In genomic region chr1:39150779-39151178, GRCh38 we compare ENCODE assay signal across 15 cellular contexts.
"Had no signal": no experiment of that assay in that cellular context is flagged by ENCODE, and none has a peak within 500 bp of the region (broad histone marks: within the 10 kb centered on the region; RNA-seq: fewer than 3 reads in every experiment).

No MANE protein-coding gene starts in this region.

- H3K9me3 Mint-ChIP-seq: activated naive CD4-positive, alpha-beta T cell treated with anti-CD3 and anti-CD28 coated beads, Interleukin-2, amount 50 U/mL, for 72 hours; activated T-cell treated with anti-CD3 and anti-CD28 coated beads, Interleukin-2, amount 50 U/mL, for 24 hours; mesothelial cell of epicardium had no signal

- H3K9me3 ChIP-seq: breast epithelium, heart right ventricle, right atrium auricular region, stomach had no signal

- H3K4me3 ChIP-seq: breast epithelium, heart right ventricle, right atrium auricular region, skin epidermis, stomach had no signal

- H3K27ac ChIP-seq: right atrium auricular region had no signal

- DNase-seq: activated effector memory CD4-positive, alpha-beta T cell treated with anti-CD3 and anti-CD28 coated beads, Interleukin-2, amount 50 U/mL, for 16 hours; activated T-cell treated with anti-CD3 and anti-CD28 coated beads, Interleukin-2, amount 50 U/mL, for 24 hours; amygdala; heart right ventricle; islet precursor cell; left ventricle myocardium superior; posterior cingulate gyrus; stimulated activated CD4-positive, alpha-beta T cell treated with anti-CD3 and anti-CD28 coated beads, Interleukin-4, amount 100 ng/mL, for 4 hours; stomach had no signal

- H3K36me3 Mint-ChIP-seq: activated naive CD4-positive, alpha-beta T cell treated with anti-CD3 and anti-CD28 coated beads, Interleukin-2, amount 50 U/mL, for 72 hours had no signal

- H3K27me3 ChIP-seq: breast epithelium, heart right ventricle, right atrium auricular region, stomach had no signal

- ATAC-seq: activated CD4-positive, CD25-positive, alpha-beta regulatory T cell treated with anti-CD3 and anti-CD28 coated beads, Interleukin-2, amount 50 U/mL, for 24 hours; activated naive CD4-positive, alpha-beta T cell treated with anti-CD3 and anti-CD28 coated beads, Interleukin-2, amount 50 U/mL, for 72 hours; heart right ventricle; left ventricle myocardium superior had no signal

- H3K27ac Mint-ChIP-seq: activated naive CD4-positive, alpha-beta T cell treated with anti-CD3 and anti-CD28 coated beads, Interleukin-2, amount 50 U/mL, for 72 hours; activated T-cell treated with anti-CD3 and anti-CD28 coated beads, Interleukin-2, amount 50 U/mL, for 24 hours; mesothelial cell of epicardium had no signal

- H3K4me3 Mint-ChIP-seq: activated T-cell treated with anti-CD3 and anti-CD28 coated beads, Interleukin-2, amount 50 U/mL, for 24 hours; mesothelial cell of epicardium had no signal

- H3K36me3 ChIP-seq: breast epithelium, right atrium auricular region, stomach had no signal
